In genomic region chr3:9932843-9933560, GRCh38 we compare ENCODE assay signal across 1 cellular context.
A peak's percentile ranks its signal among the peaks of the same experiment; 100 is the strongest.
TF ChIP-seq lines count a peak whose summit lies in the region.

No MANE protein-coding gene starts in this region.

TF ChIP-seq in K562, 482 proteins besides CTCF, POLR2A, EP300 and RAD21 (continued from another document and continues in another):
- TF ChIP-seq GTF2E2 (tag; IDR thresholded peaks at IDR 0.05) (no peak), SIRT6 (IDR thresholded peaks at IDR 0.05; ENCODE audit: low read depth, low read length) (no peak), PATZ1 (CRISPR knock-in tag; IDR thresholded peaks at IDR 0.05; ENCODE audit: borderline replicate concordance) (no peak), ZBED1 (IDR thresholded peaks at IDR 0.05) (no peak; the same call in 1 of the 2 replicates), DMBX1 (CRISPR knock-in tag; IDR thresholded peaks at IDR 0.05; ENCODE audit: borderline replicate concordance) (0 out of 2 replicates have a peak, but pooled peaks have one; percentile 46), ZNF395 (CRISPR knock-in tag; IDR thresholded peaks at IDR 0.05) (no peak), ZBTB7A (IDR thresholded peaks at IDR 0.05; ENCODE audit: borderline replicate concordance, control insufficient read depth, low read depth, low read length) (peak; percentile 80; the same call in 1 of the 2 replicates), ZNF324 (CRISPR knock-in tag; IDR thresholded peaks at IDR 0.05) (no peak; the same call in 1 of the 2 replicates), FOXJ3 (CRISPR knock-in tag; IDR thresholded peaks at IDR 0.05) (no peak), PHTF2 (CRISPR knock-in tag; IDR thresholded peaks at IDR 0.05) (no peak), E2F3 (CRISPR knock-in tag; IDR thresholded peaks at IDR 0.05) (0 out of 2 replicates have a peak, but pooled peaks have one; percentile 60), ARNT (IDR thresholded peaks at IDR 0.05) (no peak), SMARCA5 (IDR thresholded peaks at IDR 0.05) (0 out of 2 replicates have a peak, but pooled peaks have one; percentile 46), ZNF217 (CRISPR knock-in tag; IDR thresholded peaks at IDR 0.05) (no peak), ZNF23 (CRISPR knock-in tag; IDR thresholded peaks at IDR 0.05) (no peak), LEF1 (IDR thresholded peaks at IDR 0.05) (no peak), PHB (CRISPR knock-in tag; IDR thresholded peaks at IDR 0.05) (0 out of 2 replicates have a peak, but pooled peaks have one; percentile 11), HDAC1 (IDR thresholded peaks at IDR 0.05) (peak in 1 of 2 experiments; percentile 80; a peak in 2 of 4 replicates), PHF21A (IDR thresholded peaks at IDR 0.05; ENCODE audit: borderline replicate concordance, low read depth) (no peak; the same call in 1 of the 2 replicates), CUX1 (CRISPR knock-in tag; IDR thresholded peaks at IDR 0.05) (no peak), BCOR (IDR thresholded peaks at IDR 0.05) (peak; percentile 41; the same call in 1 of the 2 replicates), SMAD1 (IDR thresholded peaks at IDR 0.05; ENCODE audit: low read depth, low read length, partially characterized antibody) (no peak), ZFPM2 (CRISPR knock-in tag; IDR thresholded peaks at IDR 0.05) (no peak), EZH2 (IDR thresholded peaks at IDR 0.05; ENCODE audit: borderline replicate concordance, low read depth, low read length) (no peak), KAT7 (CRISPR knock-in tag; IDR thresholded peaks at IDR 0.05; ENCODE audit: borderline replicate concordance) (peak; percentile 97), KLF10 (CRISPR knock-in tag; IDR thresholded peaks at IDR 0.05) (no peak), GTF2A2 (tag; IDR thresholded peaks at IDR 0.05) (no peak), YY1 (IDR thresholded peaks at IDR 0.05; ENCODE audit: borderline replicate concordance in 1 of 3, control insufficient read depth in 1 of 3, extremely low read depth in 1 of 3, insufficient read depth in 3 of 3, insufficient read length in 1 of 3, insufficient replicate concordance in 2 of 3, low read depth in 1 of 3, low read length in 2 of 3) (peak in 2 of 3 experiments; percentile 40 to 62), E2F4 (CRISPR knock-in tag; IDR thresholded peaks at IDR 0.05; ENCODE audit: low read depth) (0 out of 2 replicates have a peak, but pooled peaks have one; percentile 28), MEF2A (IDR thresholded peaks at IDR 0.05; ENCODE audit: control insufficient read depth, low read depth, low read length) (no peak), ZNF165 (CRISPR knock-in tag; IDR thresholded peaks at IDR 0.05; ENCODE audit: borderline replicate concordance) (no peak), ELF1 (tag; IDR thresholded peaks at IDR 0.05) (no peak), NFE2L1 (tag; IDR thresholded peaks at IDR 0.05; ENCODE audit: borderline replicate concordance, low read depth) (no peak), TEAD2 (tag; IDR thresholded peaks at IDR 0.05) (no peak), SIN3B (IDR thresholded peaks at IDR 0.05; ENCODE audit: low read depth) (peak; percentile 69; the same call in 1 of the 2 replicates), SAP30 (IDR thresholded peaks at IDR 0.05; ENCODE audit: borderline replicate concordance, insufficient read depth, low read depth, low read length, poor library complexity, severe bottlenecking) (peak; percentile 65), EHMT2 (IDR thresholded peaks at IDR 0.05) (no peak), RCOR1 (IDR thresholded peaks at IDR 0.05; ENCODE audit: borderline replicate concordance in 1 of 2, low read depth in 2 of 2, low read length in 2 of 2) (peak in 1 of 2 experiments; percentile 56; a peak in 2 of 4 replicates), CBFB (CRISPR knock-in tag; IDR thresholded peaks at IDR 0.05) (peak; percentile 66; the same call in 1 of the 2 replicates), HDAC3 (IDR thresholded peaks at IDR 0.05; ENCODE audit: borderline replicate concordance, partially characterized antibody) (no peak), ZNF707 (CRISPR knock-in tag; conservative IDR thresholded peaks at IDR 0.05) (no peak), DACH1 (IDR thresholded peaks at IDR 0.05; ENCODE audit: partially characterized antibody) (peak; percentile 71), HEY1 (CRISPR knock-in tag; IDR thresholded peaks at IDR 0.05; ENCODE audit: borderline replicate concordance) (no peak), TAF7 (tag; IDR thresholded peaks at IDR 0.05) (no peak), TAF15 (IDR thresholded peaks at IDR 0.05; ENCODE audit: low read depth, low read length) (no peak), RBM15 (IDR thresholded peaks at IDR 0.05; ENCODE audit: insufficient read depth, low read length) (no peak), ZNF134 (CRISPR knock-in tag; conservative IDR thresholded peaks at IDR 0.05) (no peak), THRA (IDR thresholded peaks at IDR 0.05) (no peak), ELK3 (CRISPR knock-in tag; IDR thresholded peaks at IDR 0.05) (no peak), JUN (IDR thresholded peaks at IDR 0.05; ENCODE audit: borderline replicate concordance, low read depth, low read length) (peak; percentile 37; the same call in 1 of the 2 replicates), JUN (CRISPR knock-in tag; IDR thresholded peaks at IDR 0.05; ENCODE audit: borderline replicate concordance) (peak; percentile 10; the same call in 1 of the 2 replicates), TFAM (CRISPR knock-in tag; conservative IDR thresholded peaks at IDR 0.05) (no peak), BHLHE40 (IDR thresholded peaks at IDR 0.05; ENCODE audit: low read length) (peak; percentile 11; the same call in 1 of the 2 replicates), NFE2 (IDR thresholded peaks at IDR 0.05; ENCODE audit: low read depth) (peak; percentile 41; the same call in 1 of the 2 replicates), ZBTB2 (IDR thresholded peaks at IDR 0.05) (no peak), ARID2 (IDR thresholded peaks at IDR 0.05) (peak; percentile 55; the same call in 1 of the 2 replicates), SNIP1 (IDR thresholded peaks at IDR 0.05; ENCODE audit: low read depth) (no peak), MYNN (IDR thresholded peaks at IDR 0.05) (peak; percentile 92), MYNN (CRISPR knock-in tag; IDR thresholded peaks at IDR 0.05) (no peak), ZNF655 (CRISPR knock-in tag; IDR thresholded peaks at IDR 0.05) (no peak), ZNF75A (CRISPR knock-in tag; IDR thresholded peaks at IDR 0.05) (no peak), RBBP5 (IDR thresholded peaks at IDR 0.05; ENCODE audit: borderline replicate concordance, insufficient read depth, low read length, poor library complexity, severe bottlenecking) (peak; percentile 72)
